In the genomic region with DNA sequence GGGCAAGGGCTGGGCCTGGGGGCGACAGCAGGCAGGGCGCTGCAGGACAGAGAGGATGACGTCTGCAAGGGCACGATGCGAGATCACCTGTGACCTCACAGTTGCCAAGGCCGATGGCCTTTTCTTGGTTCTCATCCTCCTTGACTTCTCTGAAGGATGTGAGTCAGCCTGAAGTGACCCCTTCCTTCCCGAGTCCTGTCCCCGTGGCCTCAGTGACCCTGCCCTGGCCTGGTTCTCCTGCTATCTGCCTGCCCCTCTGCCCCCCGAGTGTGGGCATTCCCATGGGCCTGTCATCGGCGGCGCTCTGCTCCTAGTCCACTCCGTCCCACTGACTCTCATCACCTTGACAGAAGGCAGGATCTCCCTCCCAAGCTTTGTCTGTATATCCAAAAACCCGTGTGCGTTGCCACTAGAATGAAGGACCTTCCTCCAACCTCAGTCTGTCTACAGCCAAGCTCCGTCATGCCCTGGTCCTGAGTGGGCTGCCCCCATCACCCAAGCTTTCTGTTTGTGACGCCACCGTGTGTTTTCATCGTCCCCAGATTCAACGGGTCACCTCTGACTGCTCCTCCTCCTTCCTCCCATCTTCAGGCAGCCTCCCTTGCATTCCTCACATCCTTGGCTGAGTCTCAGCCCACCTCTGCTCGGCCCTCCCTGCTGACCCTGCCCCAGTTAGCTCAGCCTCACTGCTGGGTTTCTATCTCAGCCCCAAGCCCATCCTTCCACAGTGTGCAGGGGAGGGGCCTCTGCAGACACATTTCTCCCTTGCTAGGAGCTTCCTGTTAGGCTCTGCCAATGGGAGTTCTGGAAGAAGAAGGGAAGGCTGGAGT, we compare ENCODE assay signal across 23 cellular contexts. TPM values are rescaled to one million over a fixed set of nuclear protein-coding genes. Genes with fewer than 3 reads are reported as not detected.
DNase-seq lines count a peak whose midpoint lies in the region; ATAC-seq and TF ChIP-seq lines count a peak whose summit lies in the region.
"Had no signal": no experiment of that assay in that cellular context is flagged by ENCODE, and none has a peak within 500 bp of the region (broad histone marks: within the 10 kb centered on the region; RNA-seq: fewer than 3 reads in every experiment).

No MANE protein-coding gene starts in this region.

- intact Hi-C loops in right lobe of liver (cut with DNase I), result no loop called here
- intact Hi-C loops in activated CD4-positive, alpha-beta T cell treated with anti-CD3 and anti-CD28 coated beads, Interleukin-2, amount 10 ng/mL, durations not matched to agents 24 days and 14 days (cut with micrococcal nuclease), result no loop called here

- peaks cover 12% of the 10 kb centered on the region for H3K36me3 Mint-ChIP-seq in activated T-cell treated with anti-CD3 and anti-CD28 coated beads, Interleukin-2, amount 50 U/mL, for 4 hours (ENCODE audit: insufficient read depth)
- H3K36me3 Mint-ChIP-seq in activated T-cell treated with anti-CD3 and anti-CD28 coated beads, Interleukin-2, amount 50 U/mL, for 24 hours (ENCODE audit: low read depth), result peaks cover 21% of the 10 kb centered on the region
- H3K36me3 Mint-ChIP-seq in chondrocyte (ENCODE audit: low read depth), result peaks cover 2% of the 10 kb centered on the region
- peaks cover 29 to 32% of the 10 kb centered on the region in 2 donors for H3K36me3 Mint-ChIP-seq in stimulated activated naive B cell treated with anti-CD40 and anti-IgM and Interleukin-4, amounts not matched to agents 10 μg/mL and 1 μg/mL and 100 μg/mL, for 72 hours
- H3K36me3 Mint-ChIP-seq in activated CD4-positive, alpha-beta memory T cell treated with anti-CD3 and anti-CD28 coated beads, Interleukin-2, amount 10 ng/mL, durations not matched to agents 7 days and 5 days (ENCODE audit: low read depth), result no peaks in the 10 kb centered on the region
- H3K36me3 Mint-ChIP-seq in activated CD4-positive, alpha-beta T cell treated with anti-CD3 and anti-CD28 coated beads, Interleukin-2, amount 10 ng/mL, durations not matched to agents 24 days and 14 days (ENCODE audit: low read depth), result no peaks in the 10 kb centered on the region

- no peak overlapping the region for H3K4me3 Mint-ChIP-seq in activated T-cell treated with anti-CD3 and anti-CD28 coated beads, Interleukin-2, amount 50 U/mL, for 4 hours
- no peak overlapping the region for H3K4me3 Mint-ChIP-seq in activated T-cell treated with anti-CD3 and anti-CD28 coated beads, Interleukin-2, amount 50 U/mL, for 24 hours
- H3K4me3 Mint-ChIP-seq in chondrocyte (ENCODE audit: unreplicated experiment), result no peak overlapping the region
- H3K4me3 Mint-ChIP-seq in stimulated activated naive B cell treated with anti-CD40 and anti-IgM and Interleukin-4, amounts not matched to agents 10 μg/mL and 1 μg/mL and 100 μg/mL, for 72 hours, result no peak overlapping the region
- H3K4me3 Mint-ChIP-seq in activated CD4-positive, alpha-beta memory T cell treated with anti-CD3 and anti-CD28 coated beads, Interleukin-2, amount 10 ng/mL, durations not matched to agents 7 days and 5 days, result no peak overlapping the region
- no peak overlapping the region for H3K4me3 Mint-ChIP-seq in activated CD4-positive, alpha-beta T cell treated with anti-CD3 and anti-CD28 coated beads, Interleukin-2, amount 10 ng/mL, durations not matched to agents 24 days and 14 days
- H3K4me3 Mint-ChIP-seq: T-helper 1 cell treated with Interleukin-12 subunit alpha and Interleukin-12 subunit beta and Interleukin-4 antibody, amounts not matched to agents 30 μg/mL and 1 μg/mL, for 36 hours had no signal

- no peak overlapping the region for H3K27ac Mint-ChIP-seq in activated T-cell treated with anti-CD3 and anti-CD28 coated beads, Interleukin-2, amount 50 U/mL, for 24 hours
- H3K27ac Mint-ChIP-seq in chondrocyte (ENCODE audit: unreplicated experiment), result no peak overlapping the region
- H3K27ac Mint-ChIP-seq in stimulated activated naive B cell treated with anti-CD40 and anti-IgM and Interleukin-4, amounts not matched to agents 10 μg/mL and 1 μg/mL and 100 μg/mL, for 72 hours, result peak overlapping the region; percentile 33
- no peak overlapping the region for H3K27ac Mint-ChIP-seq in activated CD4-positive, alpha-beta memory T cell treated with anti-CD3 and anti-CD28 coated beads, Interleukin-2, amount 10 ng/mL, durations not matched to agents 7 days and 5 days
- no peak overlapping the region for H3K27ac Mint-ChIP-seq in activated CD4-positive, alpha-beta T cell treated with anti-CD3 and anti-CD28 coated beads, Interleukin-2, amount 10 ng/mL, durations not matched to agents 24 days and 14 days
- H3K27ac Mint-ChIP-seq: T-helper 1 cell treated with Interleukin-12 subunit alpha and Interleukin-12 subunit beta and Interleukin-4 antibody, amounts not matched to agents 30 μg/mL and 1 μg/mL, for 36 hours had no signal

- no peak overlapping the region for H3K27ac ChIP-seq in right lobe of liver
- H3K27ac ChIP-seq: A549, breast epithelium, dorsolateral prefrontal cortex, epithelial cell of prostate, foreskin keratinocyte, hepatocyte had no signal

- no peak for TF ChIP-seq POLR2A in right lobe of liver (IDR thresholded peaks at IDR 0.05)

- TF ChIP-seq CTCF in chondrocyte (IDR thresholded peaks at IDR 0.05) (no peak), right lobe of liver (IDR thresholded peaks at IDR 0.05) (no peak)

- H3K9me3 Mint-ChIP-seq in activated T-cell treated with anti-CD3 and anti-CD28 coated beads, Interleukin-2, amount 50 U/mL, for 4 hours, result no peaks in the 10 kb centered on the region
- no peaks in the 10 kb centered on the region for H3K9me3 Mint-ChIP-seq in activated T-cell treated with anti-CD3 and anti-CD28 coated beads, Interleukin-2, amount 50 U/mL, for 24 hours
- no peaks in the 10 kb centered on the region for H3K9me3 Mint-ChIP-seq in chondrocyte (ENCODE audit: low read depth)
- H3K9me3 Mint-ChIP-seq in stimulated activated naive B cell treated with anti-CD40 and anti-IgM and Interleukin-4, amounts not matched to agents 10 μg/mL and 1 μg/mL and 100 μg/mL, for 72 hours, result no peaks in the 10 kb centered on the region
- no peaks in the 10 kb centered on the region for H3K9me3 Mint-ChIP-seq in activated CD4-positive, alpha-beta memory T cell treated with anti-CD3 and anti-CD28 coated beads, Interleukin-2, amount 10 ng/mL, durations not matched to agents 7 days and 5 days
- H3K9me3 Mint-ChIP-seq in activated CD4-positive, alpha-beta T cell treated with anti-CD3 and anti-CD28 coated beads, Interleukin-2, amount 10 ng/mL, durations not matched to agents 24 days and 14 days, result no peaks in the 10 kb centered on the region
- H3K9me3 Mint-ChIP-seq: IgD-negative memory B cell; neural crest cell; T-helper 1 cell treated with Interleukin-12 subunit alpha and Interleukin-12 subunit beta and Interleukin-4 antibody, amounts not matched to agents 30 μg/mL and 1 μg/mL, for 36 hours had no signal

- H3K4me1 ChIP-seq in right lobe of liver, result peaks cover 0 to 5% (median 0%) of the 10 kb centered on the region in 4 donors
- H3K4me1 ChIP-seq: foreskin keratinocyte had no signal

- H3K27me3 Mint-ChIP-seq in activated T-cell treated with anti-CD3 and anti-CD28 coated beads, Interleukin-2, amount 50 U/mL, for 4 hours (ENCODE audit: low read depth), result no peaks in the 10 kb centered on the region
- no peaks in the 10 kb centered on the region for H3K27me3 Mint-ChIP-seq in activated T-cell treated with anti-CD3 and anti-CD28 coated beads, Interleukin-2, amount 50 U/mL, for 24 hours
- no peaks in the 10 kb centered on the region for H3K27me3 Mint-ChIP-seq in chondrocyte (ENCODE audit: low read depth)
- peaks cover 0 to 5% of the 10 kb centered on the region in 2 donors for H3K27me3 Mint-ChIP-seq in stimulated activated naive B cell treated with anti-CD40 and anti-IgM and Interleukin-4, amounts not matched to agents 10 μg/mL and 1 μg/mL and 100 μg/mL, for 72 hours
- no peaks in the 10 kb centered on the region for H3K27me3 Mint-ChIP-seq in activated CD4-positive, alpha-beta memory T cell treated with anti-CD3 and anti-CD28 coated beads, Interleukin-2, amount 10 ng/mL, durations not matched to agents 7 days and 5 days
- H3K27me3 Mint-ChIP-seq in activated CD4-positive, alpha-beta T cell treated with anti-CD3 and anti-CD28 coated beads, Interleukin-2, amount 10 ng/mL, durations not matched to agents 24 days and 14 days, result no peaks in the 10 kb centered on the region
- H3K27me3 Mint-ChIP-seq: IgD-negative memory B cell had no signal

- no peaks in the 10 kb centered on the region for H3K36me3 ChIP-seq in right lobe of liver
- H3K36me3 ChIP-seq: breast epithelium had no signal

- no peaks in the 10 kb centered on the region for H3K27me3 ChIP-seq in right lobe of liver
- H3K27me3 ChIP-seq: breast epithelium, dorsolateral prefrontal cortex, foreskin keratinocyte, hepatocyte had no signal

- H3K4me1 Mint-ChIP-seq in activated T-cell treated with anti-CD3 and anti-CD28 coated beads, Interleukin-2, amount 50 U/mL, for 4 hours (ENCODE audit: low read depth), result peaks cover 5% of the 10 kb centered on the region
- H3K4me1 Mint-ChIP-seq in activated T-cell treated with anti-CD3 and anti-CD28 coated beads, Interleukin-2, amount 50 U/mL, for 24 hours (ENCODE audit: low read depth), result peaks cover 10% of the 10 kb centered on the region
- peaks cover 10% of the 10 kb centered on the region for H3K4me1 Mint-ChIP-seq in chondrocyte (ENCODE audit: low read depth)
- peaks cover 13 to 39% of the 10 kb centered on the region in 2 donors for H3K4me1 Mint-ChIP-seq in stimulated activated naive B cell treated with anti-CD40 and anti-IgM and Interleukin-4, amounts not matched to agents 10 μg/mL and 1 μg/mL and 100 μg/mL, for 72 hours
- H3K4me1 Mint-ChIP-seq in activated CD4-positive, alpha-beta memory T cell treated with anti-CD3 and anti-CD28 coated beads, Interleukin-2, amount 10 ng/mL, durations not matched to agents 7 days and 5 days, result peaks cover 9% of the 10 kb centered on the region
- peaks cover 7% of the 10 kb centered on the region for H3K4me1 Mint-ChIP-seq in activated CD4-positive, alpha-beta T cell treated with anti-CD3 and anti-CD28 coated beads, Interleukin-2, amount 10 ng/mL, durations not matched to agents 24 days and 14 days

- WGBS in right lobe of liver (ENCODE audit: insufficient coverage, low coverage, low lambda C conversion rate, missing lambda C conversion rate), result 50% methylated on average over 8 of the region's 21 CpGs

- DNase-seq in activated T-cell treated with anti-CD3 and anti-CD28 coated beads, Interleukin-2, amount 50 U/mL, for 4 hours, result peak; percentile 3
- DNase-seq in activated T-cell treated with anti-CD3 and anti-CD28 coated beads, Interleukin-2, amount 50 U/mL, for 24 hours, result no peak
- DNase-seq in chondrocyte (ENCODE audit: low spot score), result peak; percentile 77
- DNase-seq in right lobe of liver, result no peak
- no peak for DNase-seq in stimulated activated naive B cell treated with anti-CD40 and anti-IgM and Interleukin-4, amounts not matched to agents 10 μg/mL and 1 μg/mL and 100 μg/mL, for 72 hours
- DNase-seq in activated CD4-positive, alpha-beta memory T cell treated with anti-CD3 and anti-CD28 coated beads, Interleukin-2, amount 10 ng/mL, durations not matched to agents 7 days and 5 days, result no peak
- DNase-seq in activated CD4-positive, alpha-beta T cell treated with anti-CD3 and anti-CD28 coated beads, Interleukin-2, amount 10 ng/mL, durations not matched to agents 24 days and 14 days, result no peak
- DNase-seq: activated CD4-positive, alpha-beta T cell treated with anti-CD3 and anti-CD28 coated beads, Interleukin-2, amount 50 U/mL, for 48 hours; activated naive CD4-positive, alpha-beta T cell; DMS 273 treated with DMSO at 0.1 percent for 48 hours; foreskin keratinocyte; kidney; MM.1S; NCI-H748 treated with DMSO at 0.1 percent for 48 hours had no signal

- POLR2A ChIA-PET in activated CD4-positive, alpha-beta memory T cell treated with anti-CD3 and anti-CD28 coated beads, Interleukin-2, amount 10 ng/mL, durations not matched to agents 7 days and 5 days (lab: Charles Lee), result no interaction called here

- H3K9me3 ChIP-seq in right lobe of liver, result no peaks in the 10 kb centered on the region
- H3K9me3 ChIP-seq: A549, breast epithelium had no signal

- H3K4me3 ChIP-seq in right lobe of liver, result no peak overlapping the region
- H3K4me3 ChIP-seq: A549, breast epithelium, dorsolateral prefrontal cortex, hepatocyte had no signal

- ATAC-seq in activated T-cell treated with anti-CD3 and anti-CD28 coated beads, Interleukin-2, amount 50 U/mL, for 4 hours, result no peak
- ATAC-seq in right lobe of liver, result peak; percentile 21 to 57 (median 28)
- ATAC-seq in stimulated activated naive B cell treated with anti-CD40 and anti-IgM and Interleukin-4, amounts not matched to agents 10 μg/mL and 1 μg/mL and 100 μg/mL, for 72 hours (replicated peaks), result no peak
- no peak for ATAC-seq in HG03045 (IDR thresholded peaks at IDR 0.05; ENCODE audit: unreplicated experiment)
- ATAC-seq: A549, foreskin keratinocyte had no signal

- CTCF ChIA-PET in activated CD4-positive, alpha-beta memory T cell treated with anti-CD3 and anti-CD28 coated beads, Interleukin-2, amount 10 ng/mL, durations not matched to agents 7 days and 5 days (lab: Charles Lee), result no interaction called here

RNA-seq across cellular contexts. Expression of a gene that starts 5.6 kb away (rescaled TPM):
- 10 to 100 TPM; 19.5 to 25.5 (median 25.2) TPM for total RNA-seq in activated T-cell treated with anti-CD3 and anti-CD28 coated beads, Interleukin-2, amount 50 U/mL, for 4 hours
- 23.0 to 31.4 TPM (median 24.4 TPM) in 3 replicates for total RNA-seq in chondrocyte
- total RNA-seq in right lobe of liver, result 10 to 100 TPM; 10.3 to 17.4 (median 14.8) TPM
- 10 to 100 TPM; 28.3 to 29.5 TPM for total RNA-seq in activated CD4-positive, alpha-beta memory T cell treated with anti-CD3 and anti-CD28 coated beads, Interleukin-2, amount 10 ng/mL, durations not matched to agents 7 days and 5 days
- 26.3 and 28.5 TPM in 2 replicates for total RNA-seq in activated CD4-positive, alpha-beta T cell treated with anti-CD3 and anti-CD28 coated beads, Interleukin-2, amount 10 ng/mL, durations not matched to agents 24 days and 14 days

RNA-seq across cellular contexts. Expression of a gene that starts 46.5 kb away (rescaled TPM):
- not detected for total RNA-seq in activated T-cell treated with anti-CD3 and anti-CD28 coated beads, Interleukin-2, amount 50 U/mL, for 4 hours
- not detected in 3 replicates for total RNA-seq in chondrocyte
- total RNA-seq in right lobe of liver, result 1 to 10 TPM in 3 of 6 experiments, under 1 TPM in 1, not detected in 2; 0.59 to 1.7 (median 1.4) TPM
- not detected for total RNA-seq in activated CD4-positive, alpha-beta memory T cell treated with anti-CD3 and anti-CD28 coated beads, Interleukin-2, amount 10 ng/mL, durations not matched to agents 7 days and 5 days
- not detected in 2 replicates for total RNA-seq in activated CD4-positive, alpha-beta T cell treated with anti-CD3 and anti-CD28 coated beads, Interleukin-2, amount 10 ng/mL, durations not matched to agents 24 days and 14 days
- total RNA-seq: foreskin keratinocyte, hepatocyte had no signal

Comparison
In these comparisons a context has a peak if more than half of its experiments do, and no peak if none do; other contexts are left out.
1. DNase-seq: peak in activated T-cell treated with anti-CD3 and anti-CD28 coated beads, Interleukin-2, amount 50 U/mL, for 4 hours (single experiment) and chondrocyte (single experiment); none in activated T-cell treated with anti-CD3 and anti-CD28 coated beads, Interleukin-2, amount 50 U/mL, for 24 hours (single experiment), right lobe of liver (0 of 3), stimulated activated naive B cell treated with anti-CD40 and anti-IgM and Interleukin-4, amounts not matched to agents 10 μg/mL and 1 μg/mL and 100 μg/mL, for 72 hours (single experiment), activated CD4-positive, alpha-beta memory T cell treated with anti-CD3 and anti-CD28 coated beads, Interleukin-2, amount 10 ng/mL, durations not matched to agents 7 days and 5 days (single experiment) and activated CD4-positive, alpha-beta T cell treated with anti-CD3 and anti-CD28 coated beads, Interleukin-2, amount 10 ng/mL, durations not matched to agents 24 days and 14 days (single experiment).
2. ATAC-seq: peak in right lobe of liver (4 of 4); none in activated T-cell treated with anti-CD3 and anti-CD28 coated beads, Interleukin-2, amount 50 U/mL, for 4 hours (0 of 2), stimulated activated naive B cell treated with anti-CD40 and anti-IgM and Interleukin-4, amounts not matched to agents 10 μg/mL and 1 μg/mL and 100 μg/mL, for 72 hours (0 of 2) and HG03045 (single experiment).